ENCODE assay signal across 1 cellular context in the genomic region with DNA sequence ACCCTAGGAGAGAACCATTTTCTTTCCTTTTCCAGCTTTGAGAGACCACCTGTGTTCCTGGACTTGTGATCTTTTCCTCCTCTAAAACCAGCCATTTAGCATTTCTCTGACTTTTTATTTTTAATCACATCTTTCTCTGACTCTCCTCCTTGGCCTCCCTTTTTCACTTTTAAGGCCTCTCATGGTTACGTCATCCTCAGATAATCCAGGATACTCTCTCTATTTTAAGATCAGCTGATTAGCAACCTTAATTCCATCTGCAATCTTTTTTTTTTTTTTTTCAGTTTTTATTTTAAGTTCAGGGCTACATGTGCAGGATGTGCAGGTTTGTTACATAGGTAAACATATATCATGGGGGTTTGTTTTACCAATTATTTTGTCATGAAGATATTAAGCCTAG.
TF ChIP-seq lines count a peak whose summit lies in the region.

No MANE protein-coding gene starts in this region.

TF ChIP-seq in HepG2, 621 proteins besides CTCF, POLR2A, EP300 and RAD21:
- peak; percentile 96 for TF ChIP-seq ATF7 (IDR thresholded peaks at IDR 0.05)
- TF ChIP-seq ATF7 (CRISPR knock-in tag; IDR thresholded peaks at IDR 0.05), result no peak
- TF ChIP-seq CREB1 (IDR thresholded peaks at IDR 0.05), result peak; percentile 19; the same call in 1 of the 2 replicates
- no peak for TF ChIP-seq CREB1 (CRISPR knock-in tag; IDR thresholded peaks at IDR 0.05)
- TF ChIP-seq NFYC (CRISPR knock-in tag; IDR thresholded peaks at IDR 0.05), result no peak
TF ChIP-seq in HepG2: peak in this region for 2.
